ENCODE assay signal across 2 cellular contexts in genomic region chr10:60627778-60628773, GRCh38.
TF ChIP-seq lines count a peak whose summit lies in the region.

No MANE protein-coding gene starts in this region.

TF ChIP-seq in HEK293, 187 proteins besides CTCF, POLR2A, EP300 and RAD21 (continued from another document):
- TF ChIP-seq REST (tag by site-specific recombination; IDR thresholded peaks at IDR 0.05) (peak; percentile 70; the same call in 1 of the 2 replicates), ZNF449 (tag by site-specific recombination; IDR thresholded peaks at IDR 0.05) (no peak)

TF ChIP-seq in liver, 16 proteins besides CTCF, POLR2A, EP300 and RAD21 (continued from another document):
- TF ChIP-seq HNF4G (IDR thresholded peaks at IDR 0.05): peak; percentile 87
- no peak for TF ChIP-seq MAX (IDR thresholded peaks at IDR 0.05)
- peak; percentile 47 for TF ChIP-seq TAF1 (conservative IDR thresholded peaks at IDR 0.05)
- peak; percentile 39 to 45 for TF ChIP-seq RXRA (IDR thresholded peaks at IDR 0.05)
- TF ChIP-seq YY1 (IDR thresholded peaks at IDR 0.05): peak; percentile 68
- no peak for TF ChIP-seq GABPA (IDR thresholded peaks at IDR 0.05 in 1 of 2, conservative IDR thresholded peaks at IDR 0.05 in 1 of 2)
- no peak for TF ChIP-seq ATF3 (IDR thresholded peaks at IDR 0.05)
- peak; percentile 95 to 98 for TF ChIP-seq HNF4A (conservative IDR thresholded peaks at IDR 0.05)
- TF ChIP-seq FOXA1 (IDR thresholded peaks at IDR 0.05): no peak
